8 cellular contexts compared by ENCODE assay signal in genomic region chr7:72924748-72925545, GRCh38. TPM values are rescaled to one million over a fixed set of nuclear protein-coding genes. Genes with fewer than 3 reads are reported as not detected.
DNase-seq lines count a peak whose midpoint lies in the region; ATAC-seq lines count a peak whose summit lies in the region.

POM121 (plus strand) TSS chr7:72925095; CDS start chr7:72925122, 27 bp downstream.

- H3K4me2 ChIP-seq in mesendoderm (ENCODE audit: low read length) = peak within 1 kb of the TSS; percentile 88

- H3K4me3 ChIP-seq in CD8-positive, alpha-beta memory T cell (ENCODE audit: low read length) = peak within 1 kb of the TSS; percentile 98
- peak within 1 kb of the TSS; percentile 77 for H3K4me3 ChIP-seq in effector memory CD4-positive, alpha-beta T cell (ENCODE audit: insufficient read depth, low read depth, low read length, poor library complexity, severe bottlenecking)
- H3K4me3 ChIP-seq in mesendoderm (ENCODE audit: low read length) = peak within 1 kb of the TSS; percentile 98

- H3K4me1 Mint-ChIP-seq in CD8-positive, alpha-beta memory T cell = peaks cover 34 to 43% (median 41%) of the 10 kb centered on the region in 3 donors

- no peaks in the 10 kb centered on the region for H3K27me3 ChIP-seq in CD8-positive, alpha-beta memory T cell (ENCODE audit: insufficient read depth, low read length, poor library complexity, severe bottlenecking)
- no peaks in the 10 kb centered on the region for H3K27me3 ChIP-seq in effector memory CD4-positive, alpha-beta T cell (replicated peaks; ENCODE audit: control insufficient read depth, insufficient read depth, low read length, poor library complexity, severe bottlenecking)
- H3K27me3 ChIP-seq in mesendoderm (ENCODE audit: insufficient read depth, low read length, poor library complexity) = no peaks in the 10 kb centered on the region

- H2BK15ac ChIP-seq in mesendoderm (replicated peaks; ENCODE audit: low read depth) = no peak within 1 kb of the TSS

- H3K27ac Mint-ChIP-seq in CD8-positive, alpha-beta memory T cell = peak within 1 kb of the TSS; percentile 99 to 100 (median 100)

- H3K4me1 ChIP-seq in CD8-positive, alpha-beta memory T cell (ENCODE audit: insufficient read depth, low read length) = peaks cover 22% of the 10 kb centered on the region
- peaks cover 13% of the 10 kb centered on the region for H3K4me1 ChIP-seq in effector memory CD4-positive, alpha-beta T cell (ENCODE audit: control insufficient read depth, insufficient read depth, low read length, poor library complexity, severe bottlenecking)
- H3K4me1 ChIP-seq in mesendoderm (ENCODE audit: control insufficient read depth, low read depth, low read length) = no peaks in the 10 kb centered on the region

- POLR2A ChIA-PET in CD8-positive, alpha-beta memory T cell (lab: Charles Lee) = no interaction called here
- POLR2A ChIA-PET in activated CD8-positive, alpha-beta memory T cell treated with anti-CD3 and anti-CD28 coated beads for 36 hours (lab: Charles Lee) = no interaction called here

- peaks cover 3 to 56% (median 4%) of the 10 kb centered on the region in 3 donors for H3K36me3 Mint-ChIP-seq in CD8-positive, alpha-beta memory T cell

- peak; percentile 75 to 88 (median 83) for DNase-seq in CD8-positive, alpha-beta memory T cell
- DNase-seq in HK-2 (ENCODE audit: unreplicated experiment) = peak; percentile 84
- peak; percentile 93 to 98 for DNase-seq in NOMO-1 (lab: John Stamatoyannopoulos, UW; ENCODE audit: unreplicated experiment in 2 of 2)
- DNase-seq in effector memory CD4-positive, alpha-beta T cell = peak; percentile 65 to 77 (median 76)
- peak; percentile 93 for DNase-seq in mesendoderm
- peak; percentile 81 for DNase-seq in stimulated activated CD8-positive, alpha-beta memory T cell treated with anti-CD3 and anti-CD28 coated beads, Interleukin-12 subunit alpha, Interleukin-12 subunit beta, amount 100 ng/mL, for 4 hours (ENCODE audit: low read depth)

- H3K36me3 ChIP-seq in CD8-positive, alpha-beta memory T cell (ENCODE audit: insufficient read depth, low read length) = peaks cover 30% of the 10 kb centered on the region
- H3K36me3 ChIP-seq in effector memory CD4-positive, alpha-beta T cell (ENCODE audit: control insufficient read depth, insufficient read depth, low read length) = peaks cover 23% of the 10 kb centered on the region
- H3K36me3 ChIP-seq in mesendoderm (ENCODE audit: control insufficient read depth, insufficient read depth, low read length) = no peaks in the 10 kb centered on the region

- H3K23ac ChIP-seq in mesendoderm (ENCODE audit: low read length) = peak within 1 kb of the TSS; percentile 66

- H3K79me1 ChIP-seq in mesendoderm (ENCODE audit: low read length) = peaks cover 7% of the 10 kb centered on the region

- no peaks in the 10 kb centered on the region for H3K27me3 Mint-ChIP-seq in CD8-positive, alpha-beta memory T cell

- peak within 1 kb of the TSS; percentile 98 for H3K56ac ChIP-seq in mesendoderm (ENCODE audit: low read length)

- H3K9ac ChIP-seq in mesendoderm (ENCODE audit: low read length) = peak within 1 kb of the TSS; percentile 99

- peak; percentile 87 for ATAC-seq in GM19455 (IDR thresholded peaks at IDR 0.05; ENCODE audit: unreplicated experiment)

- no peak within 1 kb of the TSS for H4K8ac ChIP-seq in mesendoderm (ENCODE audit: low read depth, low read length)

- CTCF ChIA-PET in CD8-positive, alpha-beta memory T cell (lab: Charles Lee) = no interaction called here
- CTCF ChIA-PET in activated CD8-positive, alpha-beta memory T cell treated with anti-CD3 and anti-CD28 coated beads for 36 hours (lab: Charles Lee) = no interaction called here

- peak within 1 kb of the TSS; percentile 65 for H2BK5ac ChIP-seq in mesendoderm (ENCODE audit: low read length)

- WGBS in mesendoderm (ENCODE audit: extremely low coverage, insufficient coverage, low lambda C conversion rate) = no CpG with 5 or more reads among the region's 91 CpGs

- H3K4ac ChIP-seq in mesendoderm (ENCODE audit: low read depth, low read length) = no peak within 1 kb of the TSS

- H3K79me2 ChIP-seq in mesendoderm (ENCODE audit: control insufficient read depth, insufficient read depth, low read length) = peaks cover 6% of the 10 kb centered on the region

- H3K4me3 Mint-ChIP-seq in CD8-positive, alpha-beta memory T cell = peak within 1 kb of the TSS; percentile 97 to 100 (median 98)

- H4K5ac ChIP-seq in mesendoderm (ENCODE audit: low read length) = peak within 1 kb of the TSS; percentile 84

- peaks cover 0 to 2% (median 0%) of the 10 kb centered on the region in 5 donors for H3K9me3 Mint-ChIP-seq in CD8-positive, alpha-beta memory T cell

- no peak within 1 kb of the TSS for H2AK5ac ChIP-seq in mesendoderm (ENCODE audit: low read length)

- H3K27ac ChIP-seq in CD8-positive, alpha-beta memory T cell (ENCODE audit: low read depth, low read length) = peak within 1 kb of the TSS; percentile 92
- H3K27ac ChIP-seq in effector memory CD4-positive, alpha-beta T cell (ENCODE audit: insufficient read depth, low read length, poor library complexity, severe bottlenecking) = peak within 1 kb of the TSS; percentile 96
- peak within 1 kb of the TSS; percentile 71 for H3K27ac ChIP-seq in mesendoderm (ENCODE audit: low read depth, low read length)

- no peak within 1 kb of the TSS for H2BK120ac ChIP-seq in mesendoderm (ENCODE audit: low read depth, low read length)

- peak within 1 kb of the TSS; percentile 93 for H3K18ac ChIP-seq in mesendoderm (ENCODE audit: low read length)

- no peaks in the 10 kb centered on the region for H3K9me3 ChIP-seq in CD8-positive, alpha-beta memory T cell (ENCODE audit: low read length)
- H3K9me3 ChIP-seq in effector memory CD4-positive, alpha-beta T cell (ENCODE audit: control insufficient read depth, low read length) = no peaks in the 10 kb centered on the region

RNA-seq across cellular contexts. Expression of gene POM121, which starts in this region (rescaled TPM):
- total RNA-seq in CD8-positive, alpha-beta memory T cell = 10 to 100 TPM; 65.7 to 68.7 TPM
- polyA plus RNA-seq in CD8-positive, alpha-beta memory T cell = 18.7 TPM
- 10 to 100 TPM; 72.3 to 73.0 TPM for total RNA-seq in activated CD8-positive, alpha-beta memory T cell treated with anti-CD3 and anti-CD28 coated beads for 36 hours
- 56.8 TPM for polyA plus RNA-seq in mesendoderm (2013, experiment 1 of 2)
- polyA plus RNA-seq in mesendoderm (2013, experiment 2 of 2) = 56.7 TPM

Comparison
In these comparisons a context has a peak if more than half of its experiments do, and no peak if none do; other contexts are left out.
1. Peak in every context shown above with its lines: DNase-seq, ATAC-seq, H3K4me3 ChIP-seq and H3K27ac ChIP-seq.